Comparison of ENCODE assay signal across 19 cellular contexts in genomic region chr3:194401815-194402461, GRCh38. TPM values are rescaled to one million over a fixed set of nuclear protein-coding genes. Genes with fewer than 3 reads are reported as not detected.
A peak's percentile ranks its signal among the peaks of the same experiment; 100 is the strongest.
DNase-seq lines count a peak whose midpoint lies in the region; ATAC-seq, FAIRE-seq and TF ChIP-seq lines count a peak whose summit lies in the region.
"Had no signal": no experiment of that assay in that cellular context is flagged by ENCODE, and none has a peak within 500 bp of the region (broad histone marks: within the 10 kb centered on the region; RNA-seq: fewer than 3 reads in every experiment).

No MANE protein-coding gene starts in this region.

- H3K27me3 ChIP-seq in heart right ventricle (peaks cover 0 to 33% (median 24%) of the 10 kb centered on the region in 7 donors), HCT116 (ENCODE audit: insufficient read depth, low read length) (no peaks in the 10 kb centered on the region), K562 (ENCODE audit: control insufficient read depth in 2 of 2, insufficient read depth in 2 of 2, low read length in 2 of 2) (no peaks in the 10 kb centered on the region), upper lobe of right lung (peaks cover 30% of the 10 kb centered on the region)

- FAIRE-seq in K562 (lab: Jason Lieb, UNC) = no peak
- FAIRE-seq: RCC 7860 had no signal

- H4K20me1 ChIP-seq in HCT116 (ENCODE audit: insufficient read depth) = no peaks in the 10 kb centered on the region
- H4K20me1 ChIP-seq in K562 (replicated peaks; ENCODE audit: control insufficient read depth, insufficient read depth, low read length) = no peaks in the 10 kb centered on the region

- TF ChIP-seq POLR2A in HCT116 (IDR thresholded peaks at IDR 0.05; ENCODE audit: borderline replicate concordance, extremely low read depth, insufficient read depth, insufficient read length) (no peak), K562 (conservative IDR thresholded peaks at IDR 0.05) (peak; percentile 63; the same call in 1 of the 2 replicates)

- no peak overlapping the region for H3K9ac ChIP-seq in HCT116 (ENCODE audit: low read length)
- peak overlapping the region in 1 of 2 experiments; percentile 61; a peak in 1 of 4 replicates for H3K9ac ChIP-seq in K562 (ENCODE audit: insufficient read depth in 1 of 2, low read depth in 2 of 2, low read length in 2 of 2)

- TF ChIP-seq CTCF in heart right ventricle (IDR thresholded peaks at IDR 0.05) (no peak), HCT116 (IDR thresholded peaks at IDR 0.05 in 2 of 3, conservative IDR thresholded peaks at IDR 0.05 in 1 of 3; ENCODE audit: borderline replicate concordance in 1 of 3, insufficient read depth in 1 of 3, low read depth in 2 of 3, low read length in 2 of 3) (no peak), K562 (IDR thresholded peaks at IDR 0.05 in 2 of 3, conservative IDR thresholded peaks at IDR 0.05 in 1 of 3; ENCODE audit: insufficient read depth in 2 of 3, low read depth in 1 of 3, low read length in 3 of 3) (no peak), upper lobe of right lung (IDR thresholded peaks at IDR 0.05) (no peak)

- H3K9me1 ChIP-seq in K562 (ENCODE audit: control insufficient read depth, insufficient read depth, low read length) = no peaks in the 10 kb centered on the region

- CTCF ChIA-PET in HCT116 (lab: Charles Lee) (interaction anchor here (1.1 to 1.6 kb wide), 2 partner anchors 58 to 68 kb away, joined by 3 to 5 read pairs; no protein-coding TSS in a partner anchor), K562 (lab: Yijun Ruan, JAX; ENCODE audit: low intra/inter-chr PET ratio) (no interaction called here)

- RAD21 ChIA-PET in HCT116 (lab: Charles Lee; ENCODE audit: low non-redundant PET in 1 of 2, low total read pairs in 2 of 2, uncharacterized antibody in 2 of 2, unreplicated experiment in 2 of 2) = no interaction called here

- H3K79me2 ChIP-seq in HCT116 (ENCODE audit: insufficient read depth, low read length) (no peaks in the 10 kb centered on the region), K562 (ENCODE audit: control insufficient read depth, insufficient read depth, low read length) (no peaks in the 10 kb centered on the region)

- H2AFZ ChIP-seq in HCT116 (ENCODE audit: low read depth, low read length, poor library complexity, severe bottlenecking) (no peak overlapping the region), K562 (ENCODE audit: low read depth, low read length) (no peak overlapping the region)

- no peak overlapping the region for H3K27ac ChIP-seq in heart right ventricle
- H3K27ac ChIP-seq in HCT116 (ENCODE audit: low read depth, low read length) = no peak overlapping the region
- no peak overlapping the region for H3K27ac ChIP-seq in K562 (ENCODE audit: extremely low read depth, low read depth, low read length)
- H3K27ac ChIP-seq in upper lobe of right lung = no peak overlapping the region

- H3K4me2 ChIP-seq in HCT116 (ENCODE audit: low read length) (no peak overlapping the region), K562 (ENCODE audit: insufficient read depth, low read length) (no peak overlapping the region)

- TF ChIP-seq RAD21 in HCT116 (IDR thresholded peaks at IDR 0.05; ENCODE audit: low read depth) = no peak
- TF ChIP-seq RAD21 in K562 (CRISPR knock-in tag; conservative IDR thresholded peaks at IDR 0.05 in 1 of 2, IDR thresholded peaks at IDR 0.05 in 1 of 2) = no peak

- BruUV-seq in HCT116 (replicated peaks; lab: Mats Ljungman, UMichigan) = no TSS peak
- no TSS peak for BruUV-seq in K562 (replicated peaks; lab: Mats Ljungman, UMichigan)

- in situ Hi-C loops in K562 (cut with MboI) = loop anchor here (5.0 kb wide), 1 partner anchor 65 kb away; no protein-coding TSS in a partner anchor

- ATAC-seq in heart right ventricle (peak in 5 of 8 donors; percentile 15 to 84 (median 37)), HCT116 (0 out of 2 replicates have a peak, but pooled peaks have one; percentile 5), K562 (peak; percentile 76), upper lobe of right lung (peak; percentile 29), HG02840 (IDR thresholded peaks at IDR 0.05; ENCODE audit: low FRiP score, unreplicated experiment) (no peak), GM18867 (IDR thresholded peaks at IDR 0.05; ENCODE audit: unreplicated experiment) (no peak)
- ATAC-seq: CD8-positive, alpha-beta T cell had no signal

- POLR2A ChIA-PET in HCT116 (lab: Charles Lee) (no interaction called here), K562 (lab: Yijun Ruan, JAX) (interaction anchor here (0.5 to 0.8 kb wide), 3 partner anchors 16 to 180 kb away, joined by 3 read pairs; no protein-coding TSS in a partner anchor)

- H3K36me3 ChIP-seq in heart right ventricle (peaks cover 0 to 43% (median 8%) of the 10 kb centered on the region in 9 donors), HCT116 (ENCODE audit: control insufficient read depth in 1 of 2, insufficient read depth in 2 of 2, low read length in 2 of 2) (0 out of 4 replicates have a peak, but pooled peaks cover 0 to 4% of the 10 kb centered on the region in 2 experiments), K562 (ENCODE audit: control insufficient read depth, insufficient read depth, low read length) (peaks cover 25% of the 10 kb centered on the region), upper lobe of right lung (no peaks in the 10 kb centered on the region)

- H3K4me3 ChIP-seq in heart right ventricle = no peak overlapping the region
- no peak overlapping the region for H3K4me3 ChIP-seq in HCT116 (replicated peaks in 1 of 2; ENCODE audit: low read depth in 1 of 2, low read length in 2 of 2)
- H3K4me3 ChIP-seq in K562 = no peak overlapping the region
- H3K4me3 ChIP-seq in upper lobe of right lung = no peak overlapping the region
- H3K4me3 ChIP-seq: HAP-1 had no signal

- no peaks in the 10 kb centered on the region for H3K9me2 ChIP-seq in HCT116 (ENCODE audit: insufficient read depth)

- peaks cover 0 to 18% (median 15%) of the 10 kb centered on the region in 9 donors for H3K4me1 ChIP-seq in heart right ventricle
- H3K4me1 ChIP-seq in HCT116 (ENCODE audit: control insufficient read depth in 1 of 2, insufficient read depth in 2 of 2, low read length in 2 of 2) = no peaks in the 10 kb centered on the region; a peak in 1 of 4 replicates
- H3K4me1 ChIP-seq in K562 (replicated peaks in 1 of 2; ENCODE audit: control insufficient read depth in 2 of 2, insufficient read depth in 2 of 2, low read length in 2 of 2) = peaks cover 0 to 10% of the 10 kb centered on the region in 2 experiments; a peak in 3 of 5 replicates
- H3K4me1 ChIP-seq in upper lobe of right lung = peaks cover 14% of the 10 kb centered on the region
- H3K4me1 ChIP-seq: HAP-1 had no signal

- DNase-seq in heart right ventricle (no peak), cardiac septum (ENCODE audit: low spot score) (no peak), HCT116 (ENCODE audit: low read depth, low spot score) (no peak), K562 (ENCODE audit: extremely low read depth in 1 of 4, low spot score in 3 of 4) (peak in 1 of 4 experiments; percentile 22), upper lobe of right lung (no peak)
- DNase-seq: AML-193; CD8-positive, alpha-beta T cell; DMS 273 treated with DMSO at 0.1 percent for 48 hours; EL; NCI-H1417 treated with DMSO at 0.1 percent for 48 hours; NCI-H2029 treated with DMSO at 0.1 percent for 48 hours; NCI-H2227 treated with DMSO at 0.1 percent for 48 hours; NCI-H526 had no signal

- 78 to 81% methylated on average over 9 of the region's 9 CpGs for WGBS in heart right ventricle, 2 donors
- 52% methylated on average over 9 of the region's 9 CpGs for WGBS in K562 (ENCODE audit: insufficient coverage, low coverage, missing lambda C conversion rate)

- H3K9me3 ChIP-seq in heart right ventricle = no peaks in the 10 kb centered on the region
- no peaks in the 10 kb centered on the region for H3K9me3 ChIP-seq in HCT116 (ENCODE audit: control insufficient read depth in 1 of 2, insufficient read depth in 1 of 2, low read depth in 1 of 2, low read length in 2 of 2)
- no peaks in the 10 kb centered on the region for H3K9me3 ChIP-seq in K562 (replicated peaks; ENCODE audit: control insufficient read depth, insufficient read depth, low read depth, low read length)
- H3K9me3 ChIP-seq in upper lobe of right lung = no peaks in the 10 kb centered on the region
- H3K9me3 ChIP-seq: HAP-1 had no signal

- intact Hi-C loops in heart right ventricle (cut with DNase I) (loop anchor here in 4 of 10 donors (5.0 to 10.0 kb wide), 5 partner anchors 70 to 737 kb away; no protein-coding TSS in a partner anchor), cardiac septum (cut with DNase I) (no loop called here), HCT116 (cut with micrococcal nuclease) (loop anchor here (10.0 kb wide), 1 partner anchor 737 kb away; no protein-coding TSS in a partner anchor), K562 (cut with micrococcal nuclease) (no loop called here), upper lobe of right lung (cut with DNase I) (no loop called here)

- TF ChIP-seq EP300 in K562 (IDR thresholded peaks at IDR 0.05; ENCODE audit: low read length) = no peak

RNA-seq across cellular contexts. Expression of gene GP5, which starts 2.9 kb away (rescaled TPM):
- total RNA-seq in heart right ventricle (under 1 TPM in 6 of 10 donors, not detected in 4; 0.09 to 0.21 (median 0.15) TPM), cardiac septum (0.22 TPM), HCT116 (2021; ENCODE audit: unreplicated experiment) (0.15 TPM), K562 (2014; rRNA removed) (0.04 TPM in 1 of 2 replicates, not detected in the other), K562 (2014; rRNA removed; fragmentation: Illumina TruSeq; extraction: Trizol) (not detected in 2 replicates), K562 (2015; rRNA removed; fragmentation: Illumina TruSeq; extraction: Trizol) (0.04 TPM in 1 of 2 replicates, not detected in the other), K562 (2021) (0.09 TPM in 1 of 2 replicates, not detected in the other), upper lobe of right lung (0.26 TPM)
- polyA plus RNA-seq in heart right ventricle (under 1 TPM in 1 of 2 donors, not detected in 1; 0.01 TPM), K562 (2011; rRNA removed) (0.01 and 0.03 TPM in 2 replicates), K562 (2014; fragmentation: Illumina TruSeq; extraction: Trizol) (not detected in 2 replicates), K562 (2014; fragmentation: Nextera tagmentation; extraction: Ambion mirVana) (not detected), K562 (2014; rRNA removed) (0.04 and 0.08 TPM in 2 replicates)
- polyA plus RNA-seq in HCT116 (2012) = 0.01 TPM in 1 of 2 replicates, not detected in the other
- total RNA-seq in K562 (2011; cell fraction: chromatin; rRNA removed; ENCODE audit: low replicate concordance) = 0.14 and 0.23 TPM in 2 replicates
- 0.26 and 0.33 TPM in 2 replicates for total RNA-seq in K562 (2011; cell fraction: nucleolus; rRNA removed)
- 0.15 and 0.23 TPM in 2 replicates for total RNA-seq in K562 (2011; cell fraction: nucleoplasm; rRNA removed)
- 0.03 TPM in 1 of 2 replicates, not detected in the other for polyA plus RNA-seq in K562 (2011; cell fraction: cytosol; rRNA removed)
- not detected in 2 replicates for polyA plus RNA-seq in K562 (2011; cell fraction: nucleus; rRNA removed)
- not detected in 2 replicates for polyA plus RNA-seq in K562 (2012)
- polyA minus RNA-seq in K562 (2011; rRNA and poly(A)+ RNA removed) = 0.18 TPM in 1 of 2 replicates, not detected in the other
- not detected in 2 replicates for polyA minus RNA-seq in K562 (2011; cell fraction: cytosol; rRNA and poly(A)+ RNA removed)
- 0.13 and 0.22 TPM in 2 replicates for polyA minus RNA-seq in K562 (2011; cell fraction: nucleus; rRNA and poly(A)+ RNA removed)
- total RNA-seq: HT-29 had no signal

RNA-seq across cellular contexts. Expression of gene LRRC15, which starts 32.4 kb away (rescaled TPM):
- under 1 TPM in 9 of 10 donors, not detected in 1; 0.05 to 0.81 (median 0.41) TPM for total RNA-seq in heart right ventricle
- under 1 TPM; 0.07 to 0.10 TPM for polyA plus RNA-seq in heart right ventricle
- 0.38 TPM for total RNA-seq in cardiac septum
- total RNA-seq in HCT116 (2021; ENCODE audit: unreplicated experiment) = not detected
- 0.02 and 0.03 TPM in 2 replicates for polyA plus RNA-seq in HCT116 (2012)
- total RNA-seq in K562 (2011; cell fraction: chromatin; rRNA removed; ENCODE audit: low replicate concordance) = not detected in 2 replicates
- total RNA-seq in K562 (2011; cell fraction: nucleolus; rRNA removed) = not detected in 2 replicates
- total RNA-seq in K562 (2011; cell fraction: nucleoplasm; rRNA removed) = not detected in 2 replicates
- not detected in 2 replicates for total RNA-seq in K562 (2014; rRNA removed)
- total RNA-seq in K562 (2014; rRNA removed; fragmentation: Illumina TruSeq; extraction: Trizol) = not detected in 2 replicates
- total RNA-seq in K562 (2015; rRNA removed; fragmentation: Illumina TruSeq; extraction: Trizol) = not detected in 2 replicates
- total RNA-seq in K562 (2021) = not detected in 2 replicates
- 0.01 TPM in 1 of 2 replicates, not detected in the other for polyA plus RNA-seq in K562 (2011; rRNA removed)
- not detected in 2 replicates for polyA plus RNA-seq in K562 (2011; cell fraction: cytosol; rRNA removed)
- not detected in 2 replicates for polyA plus RNA-seq in K562 (2011; cell fraction: nucleus; rRNA removed)
- polyA plus RNA-seq in K562 (2012) = not detected in 2 replicates
- not detected in 2 replicates for polyA plus RNA-seq in K562 (2014; fragmentation: Illumina TruSeq; extraction: Trizol)
- not detected for polyA plus RNA-seq in K562 (2014; fragmentation: Nextera tagmentation; extraction: Ambion mirVana)
- polyA plus RNA-seq in K562 (2014; rRNA removed) = not detected in 2 replicates
- not detected in 2 replicates for polyA minus RNA-seq in K562 (2011; rRNA and poly(A)+ RNA removed)
- polyA minus RNA-seq in K562 (2011; cell fraction: cytosol; rRNA and poly(A)+ RNA removed) = not detected in 2 replicates
- not detected in 2 replicates for polyA minus RNA-seq in K562 (2011; cell fraction: nucleus; rRNA and poly(A)+ RNA removed)
- total RNA-seq in upper lobe of right lung = 1.1 TPM
- total RNA-seq: CD8-positive, alpha-beta T cell; HT-29 had no signal
- polyA plus RNA-seq: IgD-negative memory B cell had no signal

RNA-seq across cellular contexts. Expression of gene CPN2, which starts 50.8 kb away (rescaled TPM):
- 1 to 10 TPM in 9 of 10 donors, under 1 TPM in 1; 0.87 to 4.5 (median 1.6) TPM for total RNA-seq in heart right ventricle
- under 1 TPM; 0.12 to 0.51 TPM for polyA plus RNA-seq in heart right ventricle
- total RNA-seq in cardiac septum = 0.35 TPM
- total RNA-seq in HCT116 (2021; ENCODE audit: unreplicated experiment) = not detected
- 0.03 TPM in 1 of 2 replicates, not detected in the other for polyA plus RNA-seq in HCT116 (2012)
- not detected in 2 replicates for total RNA-seq in K562 (2011; cell fraction: chromatin; rRNA removed; ENCODE audit: low replicate concordance)
- total RNA-seq in K562 (2011; cell fraction: nucleolus; rRNA removed) = not detected in 2 replicates
- total RNA-seq in K562 (2011; cell fraction: nucleoplasm; rRNA removed) = not detected in 2 replicates
- total RNA-seq in K562 (2014; rRNA removed) = not detected in 2 replicates
- total RNA-seq in K562 (2014; rRNA removed; fragmentation: Illumina TruSeq; extraction: Trizol) = not detected in 2 replicates
- total RNA-seq in K562 (2015; rRNA removed; fragmentation: Illumina TruSeq; extraction: Trizol) = not detected in 2 replicates
- total RNA-seq in K562 (2021) = not detected in 2 replicates
- polyA plus RNA-seq in K562 (2011; rRNA removed) = not detected in 2 replicates
- 0.04 TPM in 1 of 2 replicates, not detected in the other for polyA plus RNA-seq in K562 (2011; cell fraction: cytosol; rRNA removed)
- not detected in 2 replicates for polyA plus RNA-seq in K562 (2011; cell fraction: nucleus; rRNA removed)
- 0.06 TPM in 1 of 2 replicates, not detected in the other for polyA plus RNA-seq in K562 (2012)
- polyA plus RNA-seq in K562 (2014; fragmentation: Illumina TruSeq; extraction: Trizol) = not detected in 2 replicates
- polyA plus RNA-seq in K562 (2014; fragmentation: Nextera tagmentation; extraction: Ambion mirVana) = not detected
- not detected in 2 replicates for polyA plus RNA-seq in K562 (2014; rRNA removed)
- polyA minus RNA-seq in K562 (2011; rRNA and poly(A)+ RNA removed) = not detected in 2 replicates
- polyA minus RNA-seq in K562 (2011; cell fraction: cytosol; rRNA and poly(A)+ RNA removed) = not detected in 2 replicates
- polyA minus RNA-seq in K562 (2011; cell fraction: nucleus; rRNA and poly(A)+ RNA removed) = not detected in 2 replicates
- not detected for total RNA-seq in upper lobe of right lung
- total RNA-seq: CD8-positive, alpha-beta T cell; HT-29 had no signal
- polyA plus RNA-seq: IgD-negative memory B cell had no signal

Comparison
In these comparisons a context has a peak if more than half of its experiments do, and no peak if none do; other contexts are left out.
1. ATAC-seq: peak in heart right ventricle (5 of 8), HCT116 (single experiment), K562 (single experiment) and upper lobe of right lung (single experiment); none in HG02840 (single experiment) and GM18867 (single experiment).